ENCODE assay signal across 8 cellular contexts in the genomic region with DNA sequence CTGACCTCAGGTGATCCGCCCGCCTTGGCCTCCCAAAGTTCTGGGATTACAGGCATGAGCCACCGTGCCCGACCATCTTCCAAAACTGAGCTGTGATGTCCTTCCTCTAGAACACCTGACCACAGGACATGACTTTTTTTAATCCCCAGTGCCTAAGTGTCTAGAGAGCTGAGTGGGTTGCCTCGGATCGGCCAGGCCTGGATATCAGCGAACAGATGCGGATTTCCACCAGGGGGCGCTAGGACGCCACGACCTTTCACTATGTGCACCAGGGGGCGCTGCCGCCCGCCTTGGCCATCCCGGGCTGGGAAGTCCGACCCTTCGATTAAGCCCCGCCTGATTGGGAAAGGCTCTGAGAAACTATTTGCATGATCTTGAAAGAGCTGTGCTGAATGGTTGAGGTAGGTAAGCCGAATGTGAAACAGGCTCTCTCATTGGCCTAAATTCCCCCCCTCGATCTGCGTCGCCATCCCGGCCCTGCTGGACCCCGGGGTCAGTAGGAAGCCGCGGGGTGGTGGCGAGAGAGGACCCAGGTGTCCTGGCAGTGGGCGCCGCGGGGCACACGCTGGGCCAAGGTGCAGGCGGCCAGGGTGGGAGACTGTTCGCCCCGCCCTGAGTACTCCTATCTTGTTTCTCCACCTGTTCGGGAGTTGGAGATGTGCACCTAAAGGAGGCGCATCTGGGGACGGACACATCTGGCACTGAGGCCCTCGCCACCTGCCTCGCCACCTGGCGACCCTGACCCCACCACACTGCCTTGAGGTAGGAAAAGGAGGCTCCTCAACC. TPM values are rescaled to one million over a fixed set of nuclear protein-coding genes. Genes with fewer than 3 reads are reported as not detected.
A peak's percentile ranks its signal among the peaks of the same experiment; 100 is the strongest.
DNase-seq lines count a peak whose midpoint lies in the region; ATAC-seq lines count a peak whose summit lies in the region.

A gene with protein sequence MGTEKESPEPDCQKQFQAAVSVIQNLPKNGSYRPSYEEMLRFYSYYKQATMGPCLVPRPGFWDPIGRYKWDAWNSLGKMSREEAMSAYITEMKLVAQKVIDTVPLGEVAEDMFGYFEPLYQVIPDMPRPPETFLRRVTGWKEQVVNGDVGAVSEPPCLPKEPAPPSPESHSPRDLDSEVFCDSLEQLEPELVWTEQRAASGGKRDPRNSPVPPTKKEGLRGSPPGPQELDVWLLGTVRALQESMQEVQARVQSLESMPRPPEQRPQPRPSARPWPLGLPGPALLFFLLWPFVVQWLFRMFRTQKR (plus strand): TSS at position 496 of the 786 bp plus-strand sequence. CDS start 458 bp downstream, outside the sequence.

- no peaks in the 10 kb centered on the region for H3K27me3 ChIP-seq in naive thymus-derived CD4-positive, alpha-beta T cell (ENCODE audit: control insufficient read depth in 2 of 2, insufficient read depth in 2 of 2, low read length in 2 of 2)

- H3K36me3 ChIP-seq in naive thymus-derived CD4-positive, alpha-beta T cell (ENCODE audit: control insufficient read depth in 2 of 3, insufficient read depth in 3 of 3, low read length in 3 of 3): peaks cover 0 to 17% (median 0%) of the 10 kb centered on the region in 3 experiments

- no peaks in the 10 kb centered on the region for H3K9me3 ChIP-seq in naive thymus-derived CD4-positive, alpha-beta T cell (ENCODE audit: control insufficient read depth in 2 of 3, low read length in 3 of 3)

- H3K4me3 ChIP-seq in naive thymus-derived CD4-positive, alpha-beta T cell (ENCODE audit: low read length): peak within 1 kb of the TSS; percentile 94

- peaks cover 9 to 25% (median 21%) of the 10 kb centered on the region in 7 donors for H3K4me1 Mint-ChIP-seq in naive thymus-derived CD4-positive, alpha-beta T cell
- H3K4me1 Mint-ChIP-seq in stimulated activated naive B cell treated with anti-CD40 and anti-IgM and Interleukin-4, amounts not matched to agents 10 μg/mL and 1 μg/mL and 100 μg/mL, for 72 hours: peaks cover 12 to 37% of the 10 kb centered on the region in 2 donors

- peaks cover 12% of the 10 kb centered on the region in 2 donors for H3K4me1 ChIP-seq in naive thymus-derived CD4-positive, alpha-beta T cell (ENCODE audit: control insufficient read depth in 2 of 2, insufficient read depth in 2 of 2, low read length in 2 of 2)

- intact Hi-C loops in naive thymus-derived CD4-positive, alpha-beta T cell (cut with micrococcal nuclease): loop anchor here (1.0 to 2.0 kb wide), 9 partner anchors 12 to 250 kb away; partner anchors contain the start of genes EFTUD2 (in 1 of the 2), HEXIM1 (in 1 of the 2), HEXIM2 (in 1 of the 2) and MAP3K14 (in 1 of the 2)

- peak within 1 kb of the TSS; percentile 76 for H3K27ac ChIP-seq in naive thymus-derived CD4-positive, alpha-beta T cell (ENCODE audit: low read depth, low read length)

- H3K27ac Mint-ChIP-seq in naive thymus-derived CD4-positive, alpha-beta T cell: peak within 1 kb of the TSS; percentile 75 to 92 (median 82)
- peak within 1 kb of the TSS; percentile 85 for H3K27ac Mint-ChIP-seq in stimulated activated naive B cell treated with anti-CD40 and anti-IgM and Interleukin-4, amounts not matched to agents 10 μg/mL and 1 μg/mL and 100 μg/mL, for 72 hours

- H3K9me3 Mint-ChIP-seq in naive thymus-derived CD4-positive, alpha-beta T cell: no peaks in the 10 kb centered on the region
- H3K9me3 Mint-ChIP-seq in stimulated activated naive B cell treated with anti-CD40 and anti-IgM and Interleukin-4, amounts not matched to agents 10 μg/mL and 1 μg/mL and 100 μg/mL, for 72 hours: no peaks in the 10 kb centered on the region

- H3K27me3 Mint-ChIP-seq in naive thymus-derived CD4-positive, alpha-beta T cell: peaks cover 0 to 8% (median 0%) of the 10 kb centered on the region in 5 donors
- peaks cover 10 to 13% of the 10 kb centered on the region in 2 donors for H3K27me3 Mint-ChIP-seq in stimulated activated naive B cell treated with anti-CD40 and anti-IgM and Interleukin-4, amounts not matched to agents 10 μg/mL and 1 μg/mL and 100 μg/mL, for 72 hours

- no peaks in the 10 kb centered on the region for H3K36me3 Mint-ChIP-seq in naive thymus-derived CD4-positive, alpha-beta T cell
- peaks cover 4 to 6% of the 10 kb centered on the region in 2 donors for H3K36me3 Mint-ChIP-seq in stimulated activated naive B cell treated with anti-CD40 and anti-IgM and Interleukin-4, amounts not matched to agents 10 μg/mL and 1 μg/mL and 100 μg/mL, for 72 hours

- DNase-seq in EH (ENCODE audit: low read depth) (peak; percentile 97), Kasumi-1 (lab: John Stamatoyannopoulos, UW) (peak; percentile 97 to 98), RPMI7951 (ENCODE audit: low read depth) (peak; percentile 94), fibroblast of gingiva (ENCODE audit: low read depth) (peak; percentile 95)
- DNase-seq in activated T-helper 1 cell treated with anti-CD3 and anti-CD28 coated beads, Interleukin-2, amount 50 U/mL, for 16 hours (ENCODE audit: low read depth in 1 of 2, low spot score in 1 of 2): peak; percentile 97
- DNase-seq in naive thymus-derived CD4-positive, alpha-beta T cell: peak; percentile 95 to 100 (median 98)
- DNase-seq in stimulated activated naive B cell treated with anti-CD40 and anti-IgM and Interleukin-4, amounts not matched to agents 10 μg/mL and 1 μg/mL and 100 μg/mL, for 72 hours: peak; percentile 94

- POLR2A ChIA-PET in naive thymus-derived CD4-positive, alpha-beta T cell (lab: Charles Lee): interaction anchor here (0.6 to 13.3 kb wide), 14 partner anchors 13 to 95 kb away, joined by 3 to 232 read pairs (median 5); partner anchors contain the start of genes HEXIM1, HEXIM2 and NMT1

- peak; percentile 69 for ATAC-seq in GM21825 (IDR thresholded peaks at IDR 0.05; ENCODE audit: unreplicated experiment)
- ATAC-seq in naive thymus-derived CD4-positive, alpha-beta T cell: peak; percentile 93
- peak; percentile 87 to 89 for ATAC-seq in stimulated activated naive B cell treated with anti-CD40 and anti-IgM and Interleukin-4, amounts not matched to agents 10 μg/mL and 1 μg/mL and 100 μg/mL, for 72 hours (replicated peaks)

- CTCF ChIA-PET in naive thymus-derived CD4-positive, alpha-beta T cell (lab: Charles Lee): interaction anchor here (0.6 to 4.0 kb wide), 42 partner anchors 8 to 274 kb away, joined by 3 to 114 read pairs (median 4); partner anchors contain the start of genes C1QL1, HEXIM1, HEXIM2 and NMT1

- H3K4me3 Mint-ChIP-seq in naive thymus-derived CD4-positive, alpha-beta T cell: peak within 1 kb of the TSS; percentile 87 to 95 (median 90)
- peak within 1 kb of the TSS; percentile 92 to 93 for H3K4me3 Mint-ChIP-seq in stimulated activated naive B cell treated with anti-CD40 and anti-IgM and Interleukin-4, amounts not matched to agents 10 μg/mL and 1 μg/mL and 100 μg/mL, for 72 hours

RNA-seq across cellular contexts. Expression of the gene that starts here (rescaled TPM):
- total RNA-seq in RPMI7951 (2014; rRNA removed; shearing (Covaris generic)): 1.1 and 2.0 TPM in 2 replicates
- 10 to 100 TPM; 17.9 to 59.5 (median 31.3) TPM for total RNA-seq in naive thymus-derived CD4-positive, alpha-beta T cell
- polyA plus RNA-seq in naive thymus-derived CD4-positive, alpha-beta T cell: 10 to 100 TPM; 12.3 to 13.9 TPM

Comparison
In these comparisons a context has a peak if more than half of its experiments do, and no peak if none do; other contexts are left out.
1. Peak in every context shown above with its lines: DNase-seq, ATAC-seq, H3K4me3 ChIP-seq and H3K27ac ChIP-seq.